1 cellular context compared by ENCODE assay signal in genomic region chr1:11891433-11892186, GRCh38.
TF ChIP-seq lines count a peak whose summit lies in the region.

No MANE protein-coding gene starts in this region.

TF ChIP-seq in HepG2, 621 proteins besides CTCF, POLR2A, EP300 and RAD21 (continued from another document):
- TF ChIP-seq, protein P1, sequence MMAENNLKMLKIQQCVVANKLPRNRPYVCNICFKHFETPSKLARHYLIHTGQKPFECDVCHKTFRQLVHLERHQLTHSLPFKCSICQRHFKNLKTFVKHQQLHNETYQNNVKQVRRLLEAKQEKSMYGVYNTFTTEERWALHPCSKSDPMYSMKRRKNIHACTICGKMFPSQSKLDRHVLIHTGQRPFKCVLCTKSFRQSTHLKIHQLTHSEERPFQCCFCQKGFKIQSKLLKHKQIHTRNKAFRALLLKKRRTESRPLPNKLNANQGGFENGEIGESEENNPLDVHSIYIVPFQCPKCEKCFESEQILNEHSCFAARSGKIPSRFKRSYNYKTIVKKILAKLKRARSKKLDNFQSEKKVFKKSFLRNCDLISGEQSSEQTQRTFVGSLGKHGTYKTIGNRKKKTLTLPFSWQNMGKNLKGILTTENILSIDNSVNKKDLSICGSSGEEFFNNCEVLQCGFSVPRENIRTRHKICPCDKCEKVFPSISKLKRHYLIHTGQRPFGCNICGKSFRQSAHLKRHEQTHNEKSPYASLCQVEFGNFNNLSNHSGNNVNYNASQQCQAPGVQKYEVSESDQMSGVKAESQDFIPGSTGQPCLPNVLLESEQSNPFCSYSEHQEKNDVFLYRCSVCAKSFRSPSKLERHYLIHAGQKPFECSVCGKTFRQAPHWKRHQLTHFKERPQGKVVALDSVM (CRISPR knock-in tag; IDR thresholded peaks at IDR 0.05): peak; percentile 91
- TF ChIP-seq CENPBD1 (CRISPR knock-in tag; IDR thresholded peaks at IDR 0.05; ENCODE audit: borderline replicate concordance, low read depth) (no peak), ZMYM3 (CRISPR knock-in tag; IDR thresholded peaks at IDR 0.05) (peak; percentile 70), GTF2F1 (IDR thresholded peaks at IDR 0.05; ENCODE audit: low read length) (no peak), ISL2 (CRISPR knock-in tag; IDR thresholded peaks at IDR 0.05) (no peak), REPIN1 (CRISPR knock-in tag; IDR thresholded peaks at IDR 0.05; ENCODE audit: borderline replicate concordance, low read depth) (no peak), RNF219 (CRISPR knock-in tag; IDR thresholded peaks at IDR 0.05) (no peak), ATF3 (CRISPR knock-in tag; IDR thresholded peaks at IDR 0.05) (no peak), KAT8 (CRISPR knock-in tag; IDR thresholded peaks at IDR 0.05) (no peak), ZNF646 (CRISPR knock-in tag; IDR thresholded peaks at IDR 0.05) (no peak), EZH2 (conservative IDR thresholded peaks at IDR 0.05; ENCODE audit: low read depth, low read length) (no peak), MATR3 (CRISPR knock-in tag; IDR thresholded peaks at IDR 0.05) (no peak), HNRNPK (IDR thresholded peaks at IDR 0.05; ENCODE audit: low read depth, low read length, poor library complexity, severe bottlenecking) (no peak), ZNF512 (CRISPR knock-in tag; IDR thresholded peaks at IDR 0.05) (no peak), ZNF292 (CRISPR knock-in tag; IDR thresholded peaks at IDR 0.05; ENCODE audit: borderline replicate concordance, low read depth) (peak; percentile 10; the same call in 1 of the 2 replicates), NR2F1 (CRISPR knock-in tag; IDR thresholded peaks at IDR 0.05) (no peak), ZNF710 (CRISPR knock-in tag; IDR thresholded peaks at IDR 0.05; ENCODE audit: borderline replicate concordance) (no peak), MAX (IDR thresholded peaks at IDR 0.05) (no peak), THYN1 (CRISPR knock-in tag; IDR thresholded peaks at IDR 0.05; ENCODE audit: borderline replicate concordance, low read depth) (no peak), ZNF326 (CRISPR knock-in tag; IDR thresholded peaks at IDR 0.05; ENCODE audit: borderline replicate concordance) (no peak), HNRNPL (IDR thresholded peaks at IDR 0.05; ENCODE audit: low read depth, low read length) (no peak), KMT2B (CRISPR knock-in tag; IDR thresholded peaks at IDR 0.05) (no peak), HDAC6 (IDR thresholded peaks at IDR 0.05; ENCODE audit: low read depth, low read length) (no peak), BRD4 (CRISPR knock-in tag; IDR thresholded peaks at IDR 0.05) (no peak), ZNF451 (CRISPR knock-in tag; IDR thresholded peaks at IDR 0.05) (no peak), ZNF317 (CRISPR knock-in tag; IDR thresholded peaks at IDR 0.05) (no peak)
- TF ChIP-seq, protein P2, sequence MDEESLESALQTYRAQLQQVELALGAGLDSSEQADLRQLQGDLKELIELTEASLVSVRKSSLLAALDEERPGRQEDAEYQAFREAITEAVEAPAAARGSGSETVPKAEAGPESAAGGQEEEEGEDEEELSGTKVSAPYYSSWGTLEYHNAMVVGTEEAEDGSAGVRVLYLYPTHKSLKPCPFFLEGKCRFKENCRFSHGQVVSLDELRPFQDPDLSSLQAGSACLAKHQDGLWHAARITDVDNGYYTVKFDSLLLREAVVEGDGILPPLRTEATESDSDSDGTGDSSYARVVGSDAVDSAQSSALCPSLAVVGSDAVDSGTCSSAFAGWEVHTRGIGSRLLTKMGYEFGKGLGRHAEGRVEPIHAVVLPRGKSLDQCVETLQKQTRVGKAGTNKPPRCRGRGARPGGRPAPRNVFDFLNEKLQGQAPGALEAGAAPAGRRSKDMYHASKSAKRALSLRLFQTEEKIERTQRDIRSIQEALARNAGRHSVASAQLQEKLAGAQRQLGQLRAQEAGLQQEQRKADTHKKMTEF (CRISPR knock-in tag; IDR thresholded peaks at IDR 0.05): no peak
- TF ChIP-seq, protein P3, sequence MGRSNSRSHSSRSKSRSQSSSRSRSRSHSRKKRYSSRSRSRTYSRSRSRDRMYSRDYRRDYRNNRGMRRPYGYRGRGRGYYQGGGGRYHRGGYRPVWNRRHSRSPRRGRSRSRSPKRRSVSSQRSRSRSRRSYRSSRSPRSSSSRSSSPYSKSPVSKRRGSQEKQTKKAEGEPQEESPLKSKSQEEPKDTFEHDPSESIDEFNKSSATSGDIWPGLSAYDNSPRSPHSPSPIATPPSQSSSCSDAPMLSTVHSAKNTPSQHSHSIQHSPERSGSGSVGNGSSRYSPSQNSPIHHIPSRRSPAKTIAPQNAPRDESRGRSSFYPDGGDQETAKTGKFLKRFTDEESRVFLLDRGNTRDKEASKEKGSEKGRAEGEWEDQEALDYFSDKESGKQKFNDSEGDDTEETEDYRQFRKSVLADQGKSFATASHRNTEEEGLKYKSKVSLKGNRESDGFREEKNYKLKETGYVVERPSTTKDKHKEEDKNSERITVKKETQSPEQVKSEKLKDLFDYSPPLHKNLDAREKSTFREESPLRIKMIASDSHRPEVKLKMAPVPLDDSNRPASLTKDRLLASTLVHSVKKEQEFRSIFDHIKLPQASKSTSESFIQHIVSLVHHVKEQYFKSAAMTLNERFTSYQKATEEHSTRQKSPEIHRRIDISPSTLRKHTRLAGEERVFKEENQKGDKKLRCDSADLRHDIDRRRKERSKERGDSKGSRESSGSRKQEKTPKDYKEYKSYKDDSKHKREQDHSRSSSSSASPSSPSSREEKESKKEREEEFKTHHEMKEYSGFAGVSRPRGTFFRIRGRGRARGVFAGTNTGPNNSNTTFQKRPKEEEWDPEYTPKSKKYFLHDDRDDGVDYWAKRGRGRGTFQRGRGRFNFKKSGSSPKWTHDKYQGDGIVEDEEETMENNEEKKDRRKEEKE (IDR thresholded peaks at IDR 0.05): no peak
- TF ChIP-seq, protein P4, sequence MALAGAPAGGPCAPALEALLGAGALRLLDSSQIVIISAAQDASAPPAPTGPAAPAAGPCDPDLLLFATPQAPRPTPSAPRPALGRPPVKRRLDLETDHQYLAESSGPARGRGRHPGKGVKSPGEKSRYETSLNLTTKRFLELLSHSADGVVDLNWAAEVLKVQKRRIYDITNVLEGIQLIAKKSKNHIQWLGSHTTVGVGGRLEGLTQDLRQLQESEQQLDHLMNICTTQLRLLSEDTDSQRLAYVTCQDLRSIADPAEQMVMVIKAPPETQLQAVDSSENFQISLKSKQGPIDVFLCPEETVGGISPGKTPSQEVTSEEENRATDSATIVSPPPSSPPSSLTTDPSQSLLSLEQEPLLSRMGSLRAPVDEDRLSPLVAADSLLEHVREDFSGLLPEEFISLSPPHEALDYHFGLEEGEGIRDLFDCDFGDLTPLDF (CRISPR knock-in tag; IDR thresholded peaks at IDR 0.05): no peak
TF ChIP-seq in HepG2: peak in this region for 14.
